9 cellular contexts compared by ENCODE assay signal in genomic region chr22:21936151-21936778, GRCh38. TPM values are rescaled to one million over a fixed set of nuclear protein-coding genes. Genes with fewer than 3 reads are reported as not detected.
DNase-seq lines count a peak whose midpoint lies in the region; ATAC-seq, FAIRE-seq and TF ChIP-seq lines count a peak whose summit lies in the region.
"Had no signal": no experiment of that assay in that cellular context is flagged by ENCODE, and none has a peak within 500 bp of the region (broad histone marks: within the 10 kb centered on the region; RNA-seq: fewer than 3 reads in every experiment).

No MANE protein-coding gene starts in this region.

- peaks cover 6% of the 10 kb centered on the region for H3K36me3 Mint-ChIP-seq in IgD-negative memory B cell
- peaks cover 2% of the 10 kb centered on the region for H3K36me3 Mint-ChIP-seq in stimulated activated memory B cell treated with anti-CD40 and anti-IgM and Interleukin-4, amounts not matched to agents 10 μg/mL and 1 μg/mL and 100 μg/mL, for 72 hours
- H3K36me3 Mint-ChIP-seq in activated T-helper 2 cell treated with anti-CD3 and anti-CD28 coated beads, Interferon-gamma antibody, Interleukin-2, Interleukin-4, amounts not matched to agents 10 μg/mL and 5 μg/mL and 100 μg/mL, durations not matched to agents 14 hours and 24 hours and 36 hours (ENCODE audit: low read depth) = peaks cover 9% of the 10 kb centered on the region

- H3K27me3 ChIP-seq in GM12878 (replicated peaks in 1 of 2; ENCODE audit: control insufficient read depth in 2 of 2, insufficient read depth in 2 of 2, low read length in 1 of 2) (no peaks in the 10 kb centered on the region), hepatocyte (no peaks in the 10 kb centered on the region)

- ATAC-seq in GM12878 = no peak
- no peak for ATAC-seq in stimulated activated memory B cell treated with anti-CD40 and anti-IgM and Interleukin-4, amounts not matched to agents 10 μg/mL and 1 μg/mL and 100 μg/mL, for 72 hours
- no peak for ATAC-seq in GM19397 (IDR thresholded peaks at IDR 0.05; ENCODE audit: unreplicated experiment)

- RAD21 ChIA-PET in GM12878 (lab: Charles Lee; ENCODE audit: unreplicated experiment) = interaction anchor here (2.5 kb wide), 1 partner anchor 17 kb away, joined by 17 read pairs; the partner anchor contains the start of gene PPM1F

- 87% methylated on average over 15 of the region's 15 CpGs for whole genome bisulfite sequencing in GM12878 (ENCODE audit: insufficient coverage, insufficient replicate concordance, low lambda C conversion rate, missing lambda C conversion rate)
- WGBS in hepatocyte (ENCODE audit: low lambda C conversion rate, missing lambda C conversion rate) = 95% methylated on average over 15 of the region's 15 CpGs

- no peak for TF ChIP-seq RAD21 in GM12878 (IDR thresholded peaks at IDR 0.05; ENCODE audit: insufficient read depth, low read depth, low read length)

- intact Hi-C loops in GM12878 (cut with micrococcal nuclease; ENCODE audit: unreplicated experiment) = loop anchor here (5.0 to 10.0 kb wide), 5 partner anchors 69 to 1021 kb away; partner anchors contain the start of gene MAPK1
- intact Hi-C loops in activated T-helper 2 cell treated with anti-CD3 and anti-CD28 coated beads, Interferon-gamma antibody, Interleukin-2, Interleukin-4, amounts not matched to agents 10 μg/mL and 5 μg/mL and 100 μg/mL, durations not matched to agents 14 hours and 24 hours and 36 hours (cut with micrococcal nuclease) = no loop called here

- BruUV-seq in GM12878 (replicated peaks; lab: Mats Ljungman, UMichigan) = no TSS peak

- TF ChIP-seq EP300 in GM12878 (IDR thresholded peaks at IDR 0.05; ENCODE audit: borderline replicate concordance in 1 of 2, control insufficient read depth in 1 of 2, low read depth in 2 of 2, low read length in 2 of 2) = no peak

- H3K4me1 Mint-ChIP-seq in IgD-negative memory B cell = peaks cover 21 to 28% (median 22%) of the 10 kb centered on the region in 3 donors
- peaks cover 40% of the 10 kb centered on the region for H3K4me1 Mint-ChIP-seq in stimulated activated memory B cell treated with anti-CD40 and anti-IgM and Interleukin-4, amounts not matched to agents 10 μg/mL and 1 μg/mL and 100 μg/mL, for 72 hours
- peaks cover 23% of the 10 kb centered on the region for H3K4me1 Mint-ChIP-seq in activated T-helper 2 cell treated with anti-CD3 and anti-CD28 coated beads, Interferon-gamma antibody, Interleukin-2, Interleukin-4, amounts not matched to agents 10 μg/mL and 5 μg/mL and 100 μg/mL, durations not matched to agents 14 hours and 24 hours and 36 hours (ENCODE audit: low read depth)

- H3K27ac Mint-ChIP-seq in IgD-negative memory B cell = peak overlapping the region in 2 of 3 donors; percentile 23 to 84
- peak overlapping the region; percentile 44 for H3K27ac Mint-ChIP-seq in stimulated activated memory B cell treated with anti-CD40 and anti-IgM and Interleukin-4, amounts not matched to agents 10 μg/mL and 1 μg/mL and 100 μg/mL, for 72 hours
- H3K27ac Mint-ChIP-seq in activated T-helper 2 cell treated with anti-CD3 and anti-CD28 coated beads, Interferon-gamma antibody, Interleukin-2, Interleukin-4, amounts not matched to agents 10 μg/mL and 5 μg/mL and 100 μg/mL, durations not matched to agents 14 hours and 24 hours and 36 hours = no peak overlapping the region

- H3K4me1 ChIP-seq in GM12878 (ENCODE audit: control insufficient read depth, insufficient read depth, low read length) (peaks cover 13% of the 10 kb centered on the region), hepatocyte (ENCODE audit: insufficient read depth) (peaks cover 8% of the 10 kb centered on the region)

- H3K27ac ChIP-seq in GM12878 (ENCODE audit: control insufficient read depth, insufficient read depth) = no peak overlapping the region
- peak overlapping the region; percentile 97 for H3K27ac ChIP-seq in hepatocyte

- no peaks in the 10 kb centered on the region for H3K9me2 ChIP-seq in hepatocyte (replicated peaks; ENCODE audit: insufficient read depth)

- CTCF ChIA-PET in GM12878 (lab: Yijun Ruan, JAX) = interaction anchor here (1.2 to 8.1 kb wide), 6 partner anchors 15 to 290 kb away, joined by 3 to 82 read pairs (median 12); partner anchors contain the start of gene PPM1F

- H3K4me2 ChIP-seq in GM12878 (ENCODE audit: control insufficient read depth, insufficient read depth) = no peak overlapping the region
- no peak overlapping the region for H3K4me2 ChIP-seq in hepatocyte

- H3K4me3 ChIP-seq in GM12878 = no peak overlapping the region
- H3K4me3 ChIP-seq in hepatocyte = no peak overlapping the region

- H4K20me1 ChIP-seq in GM12878 (ENCODE audit: control insufficient read depth, insufficient read depth) = no peaks in the 10 kb centered on the region
- no peaks in the 10 kb centered on the region for H4K20me1 ChIP-seq in hepatocyte (ENCODE audit: insufficient read depth, poor library complexity, severe bottlenecking)

- H2AFZ ChIP-seq in GM12878 (ENCODE audit: control insufficient read depth, low read depth, low read length) (no peak overlapping the region), hepatocyte (no peak overlapping the region)

- in situ Hi-C loops in GM12878 (cut with MboI) = loop anchor here (10.0 kb wide), 1 partner anchor 61 kb away; no protein-coding TSS in a partner anchor

- no peaks in the 10 kb centered on the region for H3K27me3 Mint-ChIP-seq in IgD-negative memory B cell
- H3K27me3 Mint-ChIP-seq in stimulated activated memory B cell treated with anti-CD40 and anti-IgM and Interleukin-4, amounts not matched to agents 10 μg/mL and 1 μg/mL and 100 μg/mL, for 72 hours = no peaks in the 10 kb centered on the region
- H3K27me3 Mint-ChIP-seq in activated T-helper 2 cell treated with anti-CD3 and anti-CD28 coated beads, Interferon-gamma antibody, Interleukin-2, Interleukin-4, amounts not matched to agents 10 μg/mL and 5 μg/mL and 100 μg/mL, durations not matched to agents 14 hours and 24 hours and 36 hours (ENCODE audit: low read depth) = no peaks in the 10 kb centered on the region

- POLR2A ChIA-PET in GM12878 (lab: Charles Lee) = interaction anchor here (0.5 kb wide), 2 partner anchors 56 to 164 kb away, joined by 3 read pairs; no protein-coding TSS in a partner anchor

- H3K9ac ChIP-seq in GM12878 (ENCODE audit: control insufficient read depth, insufficient read depth, low read length) = no peak overlapping the region

- H3K9me3 ChIP-seq in GM12878 (replicated peaks; ENCODE audit: control insufficient read depth, insufficient read depth, low read length) (no peaks in the 10 kb centered on the region), hepatocyte (ENCODE audit: low read depth) (no peaks in the 10 kb centered on the region)

- SMC1A ChIA-PET in GM12878 (lab: Charles Lee; ENCODE audit: uncharacterized antibody, unreplicated experiment) = interaction anchor here (0.5 to 2.5 kb wide), 6 partner anchors 16 to 276 kb away, joined by 3 to 7 read pairs (median 3); partner anchors contain the start of gene PPM1F

- DNase-seq in GM12878 (ENCODE audit: low read depth, low spot score) = no peak
- DNase-seq in hepatocyte (ENCODE audit: low spot score) = no peak
- DNase-seq in NAMALWA (ENCODE audit: low spot score) = no peak
- no peak for DNase-seq in activated T-helper 2 cell treated with anti-CD3 and anti-CD28 coated beads, Interferon-gamma antibody, Interleukin-2, Interleukin-4, amounts not matched to agents 10 μg/mL and 5 μg/mL and 100 μg/mL, durations not matched to agents 14 hours and 24 hours and 36 hours (ENCODE audit: low spot score)
- DNase-seq in activated effector memory CD4-positive, alpha-beta T cell treated with Interleukin-2 at 50 U/mL for 16 hours = no peak
- DNase-seq: activated naive CD4-positive, alpha-beta T cell treated with anti-CD3 and anti-CD28 coated beads, Interleukin-2, amount 50 U/mL, for 16 hours had no signal

- no peaks in the 10 kb centered on the region for H3K9me3 Mint-ChIP-seq in IgD-negative memory B cell
- no peaks in the 10 kb centered on the region for H3K9me3 Mint-ChIP-seq in stimulated activated memory B cell treated with anti-CD40 and anti-IgM and Interleukin-4, amounts not matched to agents 10 μg/mL and 1 μg/mL and 100 μg/mL, for 72 hours
- no peaks in the 10 kb centered on the region for H3K9me3 Mint-ChIP-seq in activated T-helper 2 cell treated with anti-CD3 and anti-CD28 coated beads, Interferon-gamma antibody, Interleukin-2, Interleukin-4, amounts not matched to agents 10 μg/mL and 5 μg/mL and 100 μg/mL, durations not matched to agents 14 hours and 24 hours and 36 hours

- H3K79me2 ChIP-seq in GM12878 (ENCODE audit: control insufficient read depth, insufficient read depth, low read length) = no peaks in the 10 kb centered on the region
- H3K79me2 ChIP-seq in hepatocyte = peaks cover 5% of the 10 kb centered on the region

- H3K36me3 ChIP-seq in GM12878 (ENCODE audit: control insufficient read depth in 2 of 2, insufficient read depth in 2 of 2, low read length in 1 of 2) (no peaks in the 10 kb centered on the region; a peak in 1 of 4 replicates), hepatocyte (replicated peaks; ENCODE audit: insufficient read depth, low read depth) (no peaks in the 10 kb centered on the region)

- TF ChIP-seq CTCF in GM12878 (IDR thresholded peaks at IDR 0.05 in 2 of 3, conservative IDR thresholded peaks at IDR 0.05 in 1 of 3; ENCODE audit: control insufficient read depth in 2 of 3, extremely low read depth in 1 of 3, insufficient read depth in 1 of 3, low read depth in 3 of 3, low read length in 3 of 3) = no peak
- TF ChIP-seq CTCF in hepatocyte (IDR thresholded peaks at IDR 0.05; ENCODE audit: poor library complexity) = no peak

- peak overlapping the region in 3 of 4 donors; percentile 17 to 53 (median 23) for H3K4me3 Mint-ChIP-seq in IgD-negative memory B cell
- H3K4me3 Mint-ChIP-seq in stimulated activated memory B cell treated with anti-CD40 and anti-IgM and Interleukin-4, amounts not matched to agents 10 μg/mL and 1 μg/mL and 100 μg/mL, for 72 hours = no peak overlapping the region
- H3K4me3 Mint-ChIP-seq in activated T-helper 2 cell treated with anti-CD3 and anti-CD28 coated beads, Interferon-gamma antibody, Interleukin-2, Interleukin-4, amounts not matched to agents 10 μg/mL and 5 μg/mL and 100 μg/mL, durations not matched to agents 14 hours and 24 hours and 36 hours (ENCODE audit: low read depth) = no peak overlapping the region

- FAIRE-seq in GM12878 (lab: Jason Lieb, UNC) = peak; percentile 49

- no peak for TF ChIP-seq POLR2A in GM12878 (IDR thresholded peaks at IDR 0.05; ENCODE audit: low read depth, low read length)

RNA-seq across cellular contexts. Expression of gene PPM1F, which starts 16.4 kb away (rescaled TPM):
- polyA plus RNA-seq in IgD-negative memory B cell (9.6 TPM), GM12878 (2011; rRNA removed) (5.4 and 7.8 TPM in 2 replicates), GM12878 (2014; fragmentation: Illumina TruSeq; extraction: Trizol) (2.9 and 5.6 TPM in 2 replicates), GM12878 (2014; fragmentation: Nextera tagmentation; extraction: Ambion mirVana) (1 to 10 TPM in 1 of 2 experiments, under 1 TPM in 1; 0.55 to 2.0 TPM), GM12878 (2014; rRNA removed) (17.0 and 18.5 TPM in 2 replicates), GM12878 (2016; fragmentation: Nextera tagmentation; extraction: Ambion mirVana) (10 to 100 TPM; 10.9 to 11.6 TPM), hepatocyte (14.7 and 16.1 TPM in 2 replicates)
- total RNA-seq in GM12878 (2013; cell fraction: nucleolus; rRNA removed) = 25.4 and 26.9 TPM in 2 replicates
- total RNA-seq in GM12878 (2014; rRNA removed) (17.5 and 19.2 TPM in 2 replicates), GM12878 (2014; rRNA removed; fragmentation: Illumina TruSeq; extraction: Trizol) (7.5 and 8.5 TPM in 2 replicates), GM12878 (2021) (19.4 and 26.3 TPM in 2 replicates), hepatocyte (13.7 and 17.8 TPM in 2 replicates)
- polyA plus RNA-seq in GM12878 (2011; ENCODE audit: low read depth) = 2.6 TPM
- polyA plus RNA-seq in GM12878 (2011; cell fraction: cytosol; rRNA removed) = 8.3 and 10.5 TPM in 2 replicates
- polyA plus RNA-seq in GM12878 (2011; cell fraction: nucleus; rRNA removed) = 26.6 and 27.9 TPM in 2 replicates
- polyA plus RNA-seq in GM12878 (2012) = 6.0 and 6.4 TPM in 2 replicates
- polyA minus RNA-seq in GM12878 (2011; rRNA and poly(A)+ RNA removed) = 3.5 and 10.0 TPM in 2 replicates
- polyA minus RNA-seq in GM12878 (2011; cell fraction: cytosol; rRNA and poly(A)+ RNA removed) = 2.6 and 5.2 TPM in 2 replicates
- polyA minus RNA-seq in GM12878 (2011; cell fraction: nucleus; rRNA and poly(A)+ RNA removed) = 3.5 and 5.0 TPM in 2 replicates
- total RNA-seq in activated T-helper 2 cell treated with anti-CD3 and anti-CD28 coated beads, Interferon-gamma antibody, Interleukin-2, Interleukin-4, amounts not matched to agents 10 μg/mL and 5 μg/mL and 100 μg/mL, durations not matched to agents 14 hours and 24 hours and 36 hours = 26.4 and 31.4 TPM in 2 replicates

RNA-seq across cellular contexts. Expression of gene TOP3B, which starts 46.3 kb away (rescaled TPM):
- polyA plus RNA-seq in IgD-negative memory B cell (22.7 TPM), GM12878 (2011; rRNA removed) (7.4 and 12.4 TPM in 2 replicates), GM12878 (2014; fragmentation: Illumina TruSeq; extraction: Trizol) (12.8 and 29.6 TPM in 2 replicates), GM12878 (2014; fragmentation: Nextera tagmentation; extraction: Ambion mirVana) (1 to 10 TPM in 1 of 2 experiments, under 1 TPM in 1; 0.60 to 1.6 TPM), GM12878 (2014; rRNA removed) (40.9 and 47.9 TPM in 2 replicates), GM12878 (2016; fragmentation: Nextera tagmentation; extraction: Ambion mirVana) (10 to 100 TPM; 37.8 to 45.2 TPM), hepatocyte (30.8 and 45.6 TPM in 2 replicates)
- total RNA-seq in GM12878 (2013; cell fraction: nucleolus; rRNA removed) = 173 TPM in 2 replicates
- total RNA-seq in GM12878 (2014; rRNA removed) (43.5 and 47.3 TPM in 2 replicates), GM12878 (2014; rRNA removed; fragmentation: Illumina TruSeq; extraction: Trizol) (19.9 and 22.1 TPM in 2 replicates), GM12878 (2021) (41.9 and 47.1 TPM in 2 replicates), hepatocyte (23.5 and 26.6 TPM in 2 replicates)
- 7.4 TPM for polyA plus RNA-seq in GM12878 (2011; ENCODE audit: low read depth)
- polyA plus RNA-seq in GM12878 (2011; cell fraction: cytosol; rRNA removed) = 15.5 and 17.6 TPM in 2 replicates
- polyA plus RNA-seq in GM12878 (2011; cell fraction: nucleus; rRNA removed) = 137 and 161 TPM in 2 replicates
- 16.8 and 19.0 TPM in 2 replicates for polyA plus RNA-seq in GM12878 (2012)
- polyA minus RNA-seq in GM12878 (2011; rRNA and poly(A)+ RNA removed) = 17.1 and 23.3 TPM in 2 replicates
- polyA minus RNA-seq in GM12878 (2011; cell fraction: cytosol; rRNA and poly(A)+ RNA removed) = 6.9 and 8.7 TPM in 2 replicates
- polyA minus RNA-seq in GM12878 (2011; cell fraction: nucleus; rRNA and poly(A)+ RNA removed) = 31.7 and 48.4 TPM in 2 replicates
- 40.9 and 46.7 TPM in 2 replicates for total RNA-seq in activated T-helper 2 cell treated with anti-CD3 and anti-CD28 coated beads, Interferon-gamma antibody, Interleukin-2, Interleukin-4, amounts not matched to agents 10 μg/mL and 5 μg/mL and 100 μg/mL, durations not matched to agents 14 hours and 24 hours and 36 hours

Comparison
In these comparisons a context has a peak if more than half of its experiments do, and no peak if none do; other contexts are left out.
1. H3K4me3 Mint-ChIP-seq: peak in IgD-negative memory B cell (3 of 4); none in stimulated activated memory B cell treated with anti-CD40 and anti-IgM and Interleukin-4, amounts not matched to agents 10 μg/mL and 1 μg/mL and 100 μg/mL, for 72 hours (single experiment) and activated T-helper 2 cell treated with anti-CD3 and anti-CD28 coated beads, Interferon-gamma antibody, Interleukin-2, Interleukin-4, amounts not matched to agents 10 μg/mL and 5 μg/mL and 100 μg/mL, durations not matched to agents 14 hours and 24 hours and 36 hours (single experiment).